Comparison of ENCODE assay signal across 18 cellular contexts in genomic region chr4:7144374-7145290, GRCh38. TPM values are rescaled to one million over a fixed set of nuclear protein-coding genes. Genes with fewer than 3 reads are reported as not detected.
"Had no signal": no experiment of that assay in that cellular context is flagged by ENCODE, and none has a peak within 500 bp of the region (broad histone marks: within the 10 kb centered on the region; RNA-seq: fewer than 3 reads in every experiment).

No MANE protein-coding gene starts in this region.

- ATAC-seq: activated CD8-positive, alpha-beta T cell treated with anti-CD3 and anti-CD28 coated beads, Interleukin-2, amount 10 ng/mL, durations not matched to agents 7 days and 5 days; activated naive CD8-positive, alpha-beta T cell treated with anti-CD3 and anti-CD28 coated beads, Interleukin-2, amount 50 U/mL, for 24 hours; heart left ventricle; left lung; stimulated activated naive CD8-positive, alpha-beta T cell treated with anti-CD3 and anti-CD28 coated beads, Interleukin-15, amount 100 ng/mL, for 72 hours had no signal

- H3K27ac ChIP-seq: ascending aorta, heart left ventricle, left lung, neural progenitor cell, parathyroid adenoma, skin epidermis, thoracic aorta, uterus had no signal

- H3K4me3 ChIP-seq: ascending aorta, heart left ventricle, left lung, neural progenitor cell, skin epidermis, thoracic aorta, uterus had no signal

- DNase-seq: activated CD8-positive, alpha-beta memory T cell treated with anti-CD3 and anti-CD28 coated beads, Interleukin-2, amount 50 U/mL, for 48 hours; activated CD8-positive, alpha-beta T cell treated with anti-CD3 and anti-CD28 coated beads, Interleukin-2, amount 10 ng/mL, durations not matched to agents 7 days and 5 days; activated naive CD4-positive, alpha-beta T cell; activated naive CD8-positive, alpha-beta T cell treated with anti-CD3 and anti-CD28 coated beads, Interleukin-2, amount 50 U/mL, for 24 hours; heart left ventricle; islet precursor cell; left lung; retina; stimulated activated CD4-positive, alpha-beta T cell treated with anti-CD3 and anti-CD28 coated beads, Interleukin-4, amount 100 ng/mL, for 4 hours; stimulated activated naive CD8-positive, alpha-beta T cell treated with anti-CD3 and anti-CD28 coated beads, Interleukin-15, amount 100 ng/mL, for 72 hours; T-helper 9 cell; uterus had no signal

- H2AFZ ChIP-seq: neural progenitor cell, parathyroid adenoma had no signal

- H3K4me1 ChIP-seq: ascending aorta, heart left ventricle, left lung, parathyroid adenoma, uterus had no signal

- H3K9ac ChIP-seq: neural progenitor cell, parathyroid adenoma had no signal

- H3K27me3 ChIP-seq: ascending aorta, heart left ventricle, neural progenitor cell, uterus had no signal

- H3K36me3 ChIP-seq: ascending aorta, heart left ventricle, left lung, neural progenitor cell, thoracic aorta, uterus had no signal

- H3K9me3 ChIP-seq: ascending aorta, heart left ventricle, left lung, thoracic aorta, uterus had no signal

- H3K4me2 ChIP-seq: neural progenitor cell had no signal

RNA-seq across cellular contexts. Expression of gene SORCS2, which starts 47.7 kb away (rescaled TPM):
- total RNA-seq: activated CD8-positive, alpha-beta T cell treated with anti-CD3 and anti-CD28 coated beads, Interleukin-2, amount 10 ng/mL, durations not matched to agents 7 days and 5 days; activated T-helper 1 cell treated with anti-CD3 and anti-CD28 coated beads, Interleukin-12 subunit alpha, Interleukin-12 subunit beta, Interleukin-2, Interleukin-4 antibody, amounts not matched to agents 30 ng/mL and 10 ng/mL and 1 ng/mL, durations not matched to agents 14 hours and 24 hours and 36 hours had no signal
